In the genomic region with DNA sequence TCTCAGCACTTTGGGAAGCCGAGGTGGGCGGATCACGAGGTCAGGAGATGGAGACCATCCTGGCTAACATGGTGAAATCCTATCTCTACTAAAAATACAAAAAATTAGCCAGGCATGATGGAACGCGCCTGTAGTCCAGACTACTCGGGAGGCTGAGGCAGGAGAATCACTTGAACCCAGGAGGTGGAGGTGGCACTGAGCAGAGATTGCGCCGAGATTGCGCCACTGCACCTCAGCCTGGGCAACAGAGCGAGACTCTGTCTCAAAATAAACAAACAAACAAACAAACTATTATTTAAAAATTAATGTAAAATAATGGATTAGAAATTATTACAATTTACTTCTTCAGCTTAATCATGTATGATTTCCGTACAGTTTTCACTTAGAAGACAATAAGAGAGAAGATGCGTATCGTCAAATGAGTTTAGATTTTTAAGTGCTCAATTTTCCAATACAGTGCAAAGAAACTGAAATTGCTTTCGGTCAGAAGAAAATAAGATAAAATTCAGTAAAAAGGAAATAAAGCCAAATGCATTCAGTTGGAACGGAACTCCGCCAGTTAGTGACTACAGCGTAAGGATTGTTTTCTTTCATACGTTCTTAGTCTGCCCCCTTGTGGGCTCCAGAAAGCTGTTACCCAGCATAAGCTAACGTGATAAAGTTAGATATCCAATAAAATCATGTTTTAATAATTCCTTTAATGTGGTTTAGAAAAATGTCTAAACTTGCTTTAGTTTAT, we compare ENCODE assay signal across 8 cellular contexts. TPM values are rescaled to one million over a fixed set of nuclear protein-coding genes. Genes with fewer than 3 reads are reported as not detected.
A peak's percentile ranks its signal among the peaks of the same experiment; 100 is the strongest.
DNase-seq lines count a peak whose midpoint lies in the region; ATAC-seq and TF ChIP-seq lines count a peak whose summit lies in the region.

No MANE protein-coding gene starts in this region.

- H3K4me1 Mint-ChIP-seq in memory B cell, result peaks cover 2% of the 10 kb centered on the region

- H3K27me3 ChIP-seq in H7 (ENCODE audit: control insufficient read depth, insufficient read depth, low read length) (no peaks in the 10 kb centered on the region), endocrine pancreas (ENCODE audit: control insufficient read depth, insufficient read depth, low read length) (no peaks in the 10 kb centered on the region), thyroid gland (no peaks in the 10 kb centered on the region)

- peak; percentile 67 to 86 (median 75) for TF ChIP-seq CTCF in thyroid gland (IDR thresholded peaks at IDR 0.05)

- H3K27ac ChIP-seq in thyroid gland, result no peak overlapping the region

- H3K36me3 ChIP-seq in H7 (replicated peaks; ENCODE audit: control insufficient read depth, insufficient read depth, low read length) (no peaks in the 10 kb centered on the region), endocrine pancreas (ENCODE audit: control insufficient read depth, insufficient read depth, low read length) (no peaks in the 10 kb centered on the region), thyroid gland (no peaks in the 10 kb centered on the region)

- H3K4me3 Mint-ChIP-seq in memory B cell, result no peak overlapping the region

- peak; percentile 79 for ATAC-seq in memory B cell (ENCODE audit: low read depth)

- 53% methylated on average over 19 of the region's 19 CpGs for WGBS in thyroid gland, 2 donors

- H3K27me3 Mint-ChIP-seq in memory B cell, result peaks cover 1% of the 10 kb centered on the region

- H3K9me3 Mint-ChIP-seq in memory B cell, result no peaks in the 10 kb centered on the region

- H3K27ac Mint-ChIP-seq in memory B cell, result no peak overlapping the region

- peak; percentile 37 for DNase-seq in activated gamma-delta T cell treated with Interleukin-2 at 50 U/mL for 16 hours
- no peak for DNase-seq in activated gamma-delta T cell (lab: John Stamatoyannopoulos, UW)
- DNase-seq in H7, result peak; percentile 20
- DNase-seq in MV-4-11 (lab: John Stamatoyannopoulos, UW), result peak; percentile 60
- DNase-seq in SK-N-DZ (ENCODE audit: low spot score), result peak; percentile 80
- peak in 1 of 2 donors; percentile 30 for DNase-seq in memory B cell (ENCODE audit: low spot score in 2 of 2)
- DNase-seq in thyroid gland, result peak; percentile 37 to 55

- H3K36me3 Mint-ChIP-seq in memory B cell, result no peaks in the 10 kb centered on the region

- intact Hi-C loops in thyroid gland (cut with DNase I), result loop anchor here (5.0 kb wide), 2 partner anchors 371 to 396 kb away; no protein-coding TSS in a partner anchor

- H3K9me3 ChIP-seq in endocrine pancreas (ENCODE audit: control insufficient read depth, low read length) (no peaks in the 10 kb centered on the region), thyroid gland (no peaks in the 10 kb centered on the region)

- no peak for TF ChIP-seq POLR2A in thyroid gland (IDR thresholded peaks at IDR 0.05)

- no peak overlapping the region for H3K4me3 ChIP-seq in H7 (ENCODE audit: insufficient read depth, low read depth, low read length)
- peak overlapping the region; percentile 77 for H3K4me3 ChIP-seq in endocrine pancreas (ENCODE audit: control insufficient read depth, insufficient read depth, low read length)
- H3K4me3 ChIP-seq in thyroid gland (replicated peaks in 1 of 3), result no peak overlapping the region

- H3K9ac ChIP-seq in endocrine pancreas (ENCODE audit: control insufficient read depth, insufficient read depth, low read length), result no peak overlapping the region

- no peaks in the 10 kb centered on the region for H3K4me1 ChIP-seq in endocrine pancreas (ENCODE audit: control insufficient read depth, insufficient read depth, low read length)
- H3K4me1 ChIP-seq in thyroid gland, result peaks cover 0 to 11% of the 10 kb centered on the region in 2 donors

RNA-seq across cellular contexts. Expression of a gene that starts 24.8 kb away (rescaled TPM):
- total RNA-seq in H7 (2014; rRNA removed; shearing (Covaris generic)), result not detected in 2 replicates
- not detected in 2 replicates for polyA plus RNA-seq in SK-N-DZ (2014; cell fraction: cytosol; rRNA removed)
- polyA plus RNA-seq in SK-N-DZ (2014; cell fraction: nucleus; rRNA removed), result not detected in 2 replicates
- total RNA-seq in thyroid gland, result not detected

RNA-seq across cellular contexts. Expression of a gene that starts 34.7 kb away (rescaled TPM):
- total RNA-seq in H7 (2014; rRNA removed; shearing (Covaris generic)), result not detected in 2 replicates
- not detected in 2 replicates for polyA plus RNA-seq in SK-N-DZ (2014; cell fraction: cytosol; rRNA removed)
- not detected in 2 replicates for polyA plus RNA-seq in SK-N-DZ (2014; cell fraction: nucleus; rRNA removed)
- total RNA-seq in thyroid gland, result 10 to 100 TPM in 2 of 4 donors, 1 to 10 TPM in 2; 9.0 to 12.4 (median 10.4) TPM

Comparison
In these comparisons a context has a peak if more than half of its experiments do, and no peak if none do; other contexts are left out.
1. RNA of a gene that starts 34.7 kb away (total RNA-seq): 9.0 to 12.4 TPM in thyroid gland; not detected in H7; every median in the first group is over 10 times any median in the second.